ENCODE assay signal across 2 cellular contexts in the genomic region with DNA sequence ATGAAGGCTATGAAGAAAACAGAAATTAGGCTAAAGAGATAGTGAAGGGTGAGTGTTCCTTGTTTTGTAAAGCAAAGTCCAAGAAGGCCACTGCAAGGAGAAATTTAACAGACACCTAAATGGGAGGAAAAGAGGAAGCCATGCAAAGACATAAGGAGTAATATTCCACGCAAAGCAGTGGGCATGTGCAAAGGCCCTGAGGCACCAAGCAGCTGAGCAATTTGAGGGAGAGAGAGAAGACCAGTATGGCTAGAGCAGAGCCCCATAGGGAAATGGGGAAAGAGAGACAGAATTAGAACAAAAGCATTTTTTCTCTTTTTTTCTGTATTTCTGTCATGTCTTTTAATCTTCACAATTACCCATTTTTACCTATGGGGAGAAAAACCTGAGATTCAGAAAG.
TF ChIP-seq lines count a peak whose summit lies in the region.

No MANE protein-coding gene starts in this region.

TF ChIP-seq in K562, 482 proteins besides CTCF, POLR2A, EP300 and RAD21:
- TF ChIP-seq RBM25 (IDR thresholded peaks at IDR 0.05; ENCODE audit: low read depth, low read length, severe bottlenecking) (peak; percentile 62), HDAC1 (IDR thresholded peaks at IDR 0.05) (no peak)
TF ChIP-seq in K562: peak in this region for 1.

TF ChIP-seq in GM23338, 12 proteins besides CTCF, POLR2A, EP300 and RAD21:
- TF ChIP-seq JUNB (IDR thresholded peaks at IDR 0.05; ENCODE audit: unreplicated experiment) (no peak), POLR2AphosphoS5 (IDR thresholded peaks at IDR 0.05; ENCODE audit: low read depth) (no peak), ZNF114 (CRISPR knock-in tag; IDR thresholded peaks at IDR 0.05) (no peak), STAT1 (IDR thresholded peaks at IDR 0.05; ENCODE audit: unreplicated experiment) (no peak), CREB1 (CRISPR knock-in tag; IDR thresholded peaks at IDR 0.05; ENCODE audit: low read depth) (no peak), NANOG (IDR thresholded peaks at IDR 0.05; ENCODE audit: borderline replicate concordance) (no peak), EZH2phosphoT487 (IDR thresholded peaks at IDR 0.05; ENCODE audit: unreplicated experiment) (no peak)
- TF ChIP-seq, protein P1, sequence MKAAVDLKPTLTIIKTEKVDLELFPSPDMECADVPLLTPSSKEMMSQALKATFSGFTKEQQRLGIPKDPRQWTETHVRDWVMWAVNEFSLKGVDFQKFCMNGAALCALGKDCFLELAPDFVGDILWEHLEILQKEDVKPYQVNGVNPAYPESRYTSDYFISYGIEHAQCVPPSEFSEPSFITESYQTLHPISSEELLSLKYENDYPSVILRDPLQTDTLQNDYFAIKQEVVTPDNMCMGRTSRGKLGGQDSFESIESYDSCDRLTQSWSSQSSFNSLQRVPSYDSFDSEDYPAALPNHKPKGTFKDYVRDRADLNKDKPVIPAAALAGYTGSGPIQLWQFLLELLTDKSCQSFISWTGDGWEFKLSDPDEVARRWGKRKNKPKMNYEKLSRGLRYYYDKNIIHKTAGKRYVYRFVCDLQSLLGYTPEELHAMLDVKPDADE (IDR thresholded peaks at IDR 0.05): no peak
- TF ChIP-seq, protein P2, sequence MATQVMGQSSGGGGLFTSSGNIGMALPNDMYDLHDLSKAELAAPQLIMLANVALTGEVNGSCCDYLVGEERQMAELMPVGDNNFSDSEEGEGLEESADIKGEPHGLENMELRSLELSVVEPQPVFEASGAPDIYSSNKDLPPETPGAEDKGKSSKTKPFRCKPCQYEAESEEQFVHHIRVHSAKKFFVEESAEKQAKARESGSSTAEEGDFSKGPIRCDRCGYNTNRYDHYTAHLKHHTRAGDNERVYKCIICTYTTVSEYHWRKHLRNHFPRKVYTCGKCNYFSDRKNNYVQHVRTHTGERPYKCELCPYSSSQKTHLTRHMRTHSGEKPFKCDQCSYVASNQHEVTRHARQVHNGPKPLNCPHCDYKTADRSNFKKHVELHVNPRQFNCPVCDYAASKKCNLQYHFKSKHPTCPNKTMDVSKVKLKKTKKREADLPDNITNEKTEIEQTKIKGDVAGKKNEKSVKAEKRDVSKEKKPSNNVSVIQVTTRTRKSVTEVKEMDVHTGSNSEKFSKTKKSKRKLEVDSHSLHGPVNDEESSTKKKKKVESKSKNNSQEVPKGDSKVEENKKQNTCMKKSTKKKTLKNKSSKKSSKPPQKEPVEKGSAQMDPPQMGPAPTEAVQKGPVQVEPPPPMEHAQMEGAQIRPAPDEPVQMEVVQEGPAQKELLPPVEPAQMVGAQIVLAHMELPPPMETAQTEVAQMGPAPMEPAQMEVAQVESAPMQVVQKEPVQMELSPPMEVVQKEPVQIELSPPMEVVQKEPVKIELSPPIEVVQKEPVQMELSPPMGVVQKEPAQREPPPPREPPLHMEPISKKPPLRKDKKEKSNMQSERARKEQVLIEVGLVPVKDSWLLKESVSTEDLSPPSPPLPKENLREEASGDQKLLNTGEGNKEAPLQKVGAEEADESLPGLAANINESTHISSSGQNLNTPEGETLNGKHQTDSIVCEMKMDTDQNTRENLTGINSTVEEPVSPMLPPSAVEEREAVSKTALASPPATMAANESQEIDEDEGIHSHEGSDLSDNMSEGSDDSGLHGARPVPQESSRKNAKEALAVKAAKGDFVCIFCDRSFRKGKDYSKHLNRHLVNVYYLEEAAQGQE (IDR thresholded peaks at IDR 0.05; ENCODE audit: unreplicated experiment): no peak
- TF ChIP-seq, protein P3, sequence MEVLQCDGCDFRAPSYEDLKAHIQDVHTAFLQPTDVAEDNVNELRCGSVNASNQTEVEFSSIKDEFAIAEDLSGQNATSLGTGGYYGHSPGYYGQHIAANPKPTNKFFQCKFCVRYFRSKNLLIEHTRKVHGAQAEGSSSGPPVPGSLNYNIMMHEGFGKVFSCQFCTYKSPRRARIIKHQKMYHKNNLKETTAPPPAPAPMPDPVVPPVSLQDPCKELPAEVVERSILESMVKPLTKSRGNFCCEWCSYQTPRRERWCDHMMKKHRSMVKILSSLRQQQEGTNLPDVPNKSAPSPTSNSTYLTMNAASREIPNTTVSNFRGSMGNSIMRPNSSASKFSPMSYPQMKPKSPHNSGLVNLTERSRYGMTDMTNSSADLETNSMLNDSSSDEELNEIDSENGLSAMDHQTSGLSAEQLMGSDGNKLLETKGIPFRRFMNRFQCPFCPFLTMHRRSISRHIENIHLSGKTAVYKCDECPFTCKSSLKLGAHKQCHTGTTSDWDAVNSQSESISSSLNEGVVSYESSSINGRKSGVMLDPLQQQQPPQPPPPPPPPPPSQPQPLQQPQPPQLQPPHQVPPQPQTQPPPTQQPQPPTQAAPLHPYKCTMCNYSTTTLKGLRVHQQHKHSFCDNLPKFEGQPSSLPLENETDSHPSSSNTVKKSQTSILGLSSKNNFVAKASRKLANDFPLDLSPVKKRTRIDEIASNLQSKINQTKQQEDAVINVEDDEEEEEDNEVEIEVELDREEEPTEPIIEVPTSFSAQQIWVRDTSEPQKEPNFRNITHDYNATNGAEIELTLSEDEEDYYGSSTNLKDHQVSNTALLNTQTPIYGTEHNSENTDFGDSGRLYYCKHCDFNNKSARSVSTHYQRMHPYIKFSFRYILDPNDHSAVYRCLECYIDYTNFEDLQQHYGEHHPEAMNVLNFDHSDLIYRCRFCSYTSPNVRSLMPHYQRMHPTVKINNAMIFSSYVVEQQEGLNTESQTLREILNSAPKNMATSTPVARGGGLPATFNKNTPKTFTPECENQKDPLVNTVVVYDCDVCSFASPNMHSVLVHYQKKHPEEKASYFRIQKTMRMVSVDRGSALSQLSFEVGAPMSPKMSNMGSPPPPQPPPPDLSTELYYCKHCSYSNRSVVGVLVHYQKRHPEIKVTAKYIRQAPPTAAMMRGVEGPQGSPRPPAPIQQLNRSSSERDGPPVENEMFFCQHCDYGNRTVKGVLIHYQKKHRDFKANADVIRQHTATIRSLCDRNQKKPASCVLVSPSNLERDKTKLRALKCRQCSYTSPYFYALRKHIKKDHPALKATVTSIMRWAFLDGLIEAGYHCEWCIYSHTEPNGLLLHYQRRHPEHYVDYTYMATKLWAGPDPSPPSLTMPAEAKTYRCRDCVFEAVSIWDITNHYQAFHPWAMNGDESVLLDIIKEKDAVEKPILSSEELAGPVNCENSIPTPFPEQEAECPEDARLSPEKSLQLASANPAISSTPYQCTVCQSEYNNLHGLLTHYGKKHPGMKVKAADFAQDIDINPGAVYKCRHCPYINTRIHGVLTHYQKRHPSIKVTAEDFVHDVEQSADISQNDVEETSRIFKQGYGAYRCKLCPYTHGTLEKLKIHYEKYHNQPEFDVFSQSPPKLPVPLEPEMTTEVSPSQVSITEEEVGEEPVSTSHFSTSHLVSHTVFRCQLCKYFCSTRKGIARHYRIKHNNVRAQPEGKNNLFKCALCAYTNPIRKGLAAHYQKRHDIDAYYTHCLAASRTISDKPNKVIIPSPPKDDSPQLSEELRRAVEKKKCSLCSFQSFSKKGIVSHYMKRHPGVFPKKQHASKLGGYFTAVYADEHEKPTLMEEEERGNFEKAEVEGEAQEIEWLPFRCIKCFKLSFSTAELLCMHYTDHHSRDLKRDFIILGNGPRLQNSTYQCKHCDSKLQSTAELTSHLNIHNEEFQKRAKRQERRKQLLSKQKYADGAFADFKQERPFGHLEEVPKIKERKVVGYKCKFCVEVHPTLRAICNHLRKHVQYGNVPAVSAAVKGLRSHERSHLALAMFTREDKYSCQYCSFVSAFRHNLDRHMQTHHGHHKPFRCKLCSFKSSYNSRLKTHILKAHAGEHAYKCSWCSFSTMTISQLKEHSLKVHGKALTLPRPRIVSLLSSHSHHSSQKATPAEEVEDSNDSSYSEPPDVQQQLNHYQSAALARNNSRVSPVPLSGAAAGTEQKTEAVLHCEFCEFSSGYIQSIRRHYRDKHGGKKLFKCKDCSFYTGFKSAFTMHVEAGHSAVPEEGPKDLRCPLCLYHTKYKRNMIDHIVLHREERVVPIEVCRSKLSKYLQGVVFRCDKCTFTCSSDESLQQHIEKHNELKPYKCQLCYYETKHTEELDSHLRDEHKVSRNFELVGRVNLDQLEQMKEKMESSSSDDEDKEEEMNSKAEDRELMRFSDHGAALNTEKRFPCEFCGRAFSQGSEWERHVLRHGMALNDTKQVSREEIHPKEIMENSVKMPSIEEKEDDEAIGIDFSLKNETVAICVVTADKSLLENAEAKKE (CRISPR knock-in tag; IDR thresholded peaks at IDR 0.05): no peak
